8 cellular contexts compared by ENCODE assay signal in the genomic region with DNA sequence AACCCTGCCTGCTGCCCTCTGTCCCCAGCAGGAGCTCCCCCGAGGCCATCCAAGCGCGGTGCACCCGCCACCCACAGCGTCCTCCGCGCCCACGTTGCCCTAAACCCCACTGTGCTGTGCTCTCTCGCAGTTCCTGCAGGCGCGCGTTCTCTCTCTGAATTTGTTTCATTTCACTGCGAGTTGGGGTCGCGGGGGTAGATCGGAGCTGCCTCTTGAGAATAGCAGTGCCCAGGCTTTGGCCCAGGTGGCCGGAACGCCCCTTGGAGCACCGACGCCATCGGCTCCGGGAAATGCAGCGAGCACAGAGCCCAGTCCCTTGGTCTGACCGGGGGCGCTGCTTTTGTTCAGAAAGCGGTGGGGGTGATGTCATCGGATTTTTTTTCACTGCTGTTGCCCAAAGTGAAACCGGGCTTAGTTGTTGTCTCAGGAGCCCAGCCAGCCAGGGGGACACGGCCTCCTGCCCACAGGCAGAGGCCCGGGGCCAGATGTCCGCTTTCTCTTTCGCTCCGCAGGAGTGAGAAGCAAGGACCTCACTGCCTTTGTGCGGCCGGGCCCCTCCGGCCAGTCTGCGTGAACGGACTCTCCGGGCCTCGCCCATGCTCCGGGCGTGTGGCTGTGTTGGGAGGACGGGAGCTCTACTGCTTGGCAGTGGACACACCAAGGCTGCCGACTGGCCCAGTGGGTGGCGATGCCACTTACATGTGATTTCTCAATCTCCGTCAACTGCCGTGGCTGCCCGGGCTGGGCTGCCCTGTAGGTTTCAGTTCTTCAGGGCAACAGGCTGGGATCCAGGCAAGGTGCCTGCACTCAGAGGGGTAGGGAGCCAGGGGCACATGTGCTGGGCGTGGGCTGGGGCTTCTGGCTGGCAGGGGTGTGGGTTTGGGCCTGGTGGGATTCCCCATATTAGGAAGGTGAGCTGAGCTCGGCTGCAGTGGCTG. TPM values are rescaled to one million over a fixed set of nuclear protein-coding genes. Genes with fewer than 3 reads are reported as not detected.
DNase-seq lines count a peak whose midpoint lies in the region; ATAC-seq, FAIRE-seq and TF ChIP-seq lines count a peak whose summit lies in the region.

No MANE protein-coding gene starts in this region.

- H3K9me3 ChIP-seq in HUES48 (ENCODE audit: control insufficient read depth, insufficient read depth, low read length) (no peaks in the 10 kb centered on the region), HepG2 (ENCODE audit: low read length) (no peaks in the 10 kb centered on the region)

- peaks cover 44% of the 10 kb centered on the region; the same call in 1 of the 2 replicates for H4K20me1 ChIP-seq in HepG2 (ENCODE audit: insufficient read depth, low read length)

- H3K4me3 ChIP-seq in HUES48 (ENCODE audit: low read depth, low read length) (no peak overlapping the region), HepG2 (replicated peaks in 1 of 3; ENCODE audit: insufficient read depth in 1 of 3, low read depth in 2 of 3, low read length in 3 of 3) (peak overlapping the region; percentile 65 to 74 (median 71))

- peaks cover 74% of the 10 kb centered on the region for H3K79me2 ChIP-seq in HepG2 (ENCODE audit: insufficient read depth, low read length)

- no peak for TF ChIP-seq RAD21 in HepG2 (CRISPR knock-in tag; IDR thresholded peaks at IDR 0.05)

- H3K4me1 ChIP-seq in HUES48 (ENCODE audit: control insufficient read depth, insufficient read depth, low read length) (peaks cover 8% of the 10 kb centered on the region), HepG2 (ENCODE audit: insufficient read depth, low read length) (peaks cover 28% of the 10 kb centered on the region)

- no peak overlapping the region for H2AFZ ChIP-seq in HepG2 (ENCODE audit: low read length)

- peak in 1 of 2 experiments; percentile 61; a peak in 1 of 4 replicates for TF ChIP-seq POLR2A in HepG2 (IDR thresholded peaks at IDR 0.05; ENCODE audit: insufficient read depth in 1 of 2, low read depth in 2 of 2, low read length in 2 of 2)

- H3K27ac Mint-ChIP-seq in activated CD4-positive, alpha-beta T cell treated with anti-CD3 and anti-CD28 coated beads for 36 hours, result peak overlapping the region; percentile 90
- H3K27ac Mint-ChIP-seq in dendritic cell treated with granulocyte-macrophage colony-stimulating factor and Interleukin-4, amounts not matched to agents 40 ng/mL and 50 ng/mL, for 4 days, result peak overlapping the region; percentile 94

- in situ Hi-C loops in HepG2 (cut with HindIII; ENCODE audit: extremely low pct_ligation_motif_present, low pct_unique_long_range_greater_than_20kb), result no loop called here

- H3K36me3 ChIP-seq in HUES48 (ENCODE audit: control insufficient read depth, insufficient read depth, low read length) (no peaks in the 10 kb centered on the region), HepG2 (replicated peaks in 1 of 2; ENCODE audit: control insufficient read depth in 1 of 2, insufficient read depth in 2 of 2, low read length in 2 of 2) (peaks cover 8 to 29% of the 10 kb centered on the region in 2 experiments; a peak in 4 of 5 replicates)

- H3K27me3 Mint-ChIP-seq in activated CD4-positive, alpha-beta T cell treated with anti-CD3 and anti-CD28 coated beads for 36 hours, result no peaks in the 10 kb centered on the region
- no peaks in the 10 kb centered on the region for H3K27me3 Mint-ChIP-seq in dendritic cell treated with granulocyte-macrophage colony-stimulating factor and Interleukin-4, amounts not matched to agents 40 ng/mL and 50 ng/mL, for 4 days

- peak overlapping the region; percentile 35 for H3K27ac ChIP-seq in HUES48 (ENCODE audit: low read depth, low read length)
- H3K27ac ChIP-seq in HepG2 (ENCODE audit: extremely low read length, insufficient read depth, low read length), result peak overlapping the region; percentile 75

- DNase-seq in CD1c-positive myeloid dendritic cell (ENCODE audit: extremely low spot score), result peak; percentile 92
- peak; percentile 76 for DNase-seq in activated CD4-positive, alpha-beta T cell treated with anti-CD3 and anti-CD28 coated beads for 36 hours
- DNase-seq in HepG2 (ENCODE audit: low spot score), result peak; percentile 74
- DNase-seq in stimulated activated CD4-positive, alpha-beta T cell treated with anti-CD3 and anti-CD28 coated beads, TNF-alpha, amount 100 ng/mL, for 48 hours (ENCODE audit: low read depth in 3 of 3), result peak in 2 of 3 donors; percentile 44 to 47
- no peak for DNase-seq in GF-D8 (lab: John Stamatoyannopoulos, UW)

- peaks cover 14% of the 10 kb centered on the region for H3K36me3 Mint-ChIP-seq in activated CD4-positive, alpha-beta T cell treated with anti-CD3 and anti-CD28 coated beads for 36 hours (ENCODE audit: low read depth)
- peaks cover 58% of the 10 kb centered on the region for H3K36me3 Mint-ChIP-seq in dendritic cell treated with granulocyte-macrophage colony-stimulating factor and Interleukin-4, amounts not matched to agents 40 ng/mL and 50 ng/mL, for 4 days (ENCODE audit: low read depth)

- BruUV-seq in HepG2 (replicated peaks; lab: Mats Ljungman, UMichigan), result TSS peak; percentile 41

- peak; percentile 31; the same call in 1 of the 2 replicates for TF ChIP-seq CTCF in HepG2 (CRISPR knock-in tag; IDR thresholded peaks at IDR 0.05)

- CTCF ChIA-PET in activated CD4-positive, alpha-beta T cell treated with anti-CD3 and anti-CD28 coated beads for 36 hours (lab: Charles Lee), result interaction anchor here (0.6 to 1.4 kb wide), 7 partner anchors 19 to 35 kb away, joined by 3 to 5 read pairs (median 3); no protein-coding TSS in a partner anchor
- CTCF ChIA-PET in HepG2 (lab: Yijun Ruan, JAX; ENCODE audit: low intra/inter-chr PET ratio, low total read pairs), result no interaction called here

- peak; percentile 50 for FAIRE-seq in HepG2 (lab: Jason Lieb, UNC)

- peak overlapping the region; percentile 72 for H3K4me3 Mint-ChIP-seq in activated CD4-positive, alpha-beta T cell treated with anti-CD3 and anti-CD28 coated beads for 36 hours
- H3K4me3 Mint-ChIP-seq in dendritic cell treated with granulocyte-macrophage colony-stimulating factor and Interleukin-4, amounts not matched to agents 40 ng/mL and 50 ng/mL, for 4 days, result peak overlapping the region; percentile 79

- no peaks in the 10 kb centered on the region for H3K9me3 Mint-ChIP-seq in activated CD4-positive, alpha-beta T cell treated with anti-CD3 and anti-CD28 coated beads for 36 hours (ENCODE audit: low read depth)
- no peaks in the 10 kb centered on the region for H3K9me3 Mint-ChIP-seq in dendritic cell treated with granulocyte-macrophage colony-stimulating factor and Interleukin-4, amounts not matched to agents 40 ng/mL and 50 ng/mL, for 4 days

- POLR2A ChIA-PET in activated CD4-positive, alpha-beta T cell treated with anti-CD3 and anti-CD28 coated beads for 36 hours (lab: Charles Lee), result interaction anchor here (0.7 kb wide), 1 partner anchor 973 kb away, joined by 3 read pairs; no protein-coding TSS in a partner anchor
- POLR2A ChIA-PET in HepG2 (lab: Yijun Ruan, JAX), result interaction anchor here (0.8 to 2.5 kb wide), 9 partner anchors 8 to 84 kb away, joined by 3 to 11 read pairs (median 5); partner anchors contain the start of gene AP5Z1

- H3K9ac ChIP-seq in HUES48 (ENCODE audit: low read depth, low read length) (no peak overlapping the region), HepG2 (ENCODE audit: insufficient read depth, low read depth, low read length) (peak overlapping the region; percentile 73)

- TF ChIP-seq EP300 in HepG2 (IDR thresholded peaks at IDR 0.05; ENCODE audit: low read depth in 2 of 2, low read length in 2 of 2) (no peak), HepG2 (CRISPR knock-in tag; IDR thresholded peaks at IDR 0.05; ENCODE audit: borderline replicate concordance) (no peak)

- 35% methylated on average over 4 of the region's 50 CpGs for WGBS in HepG2 (ENCODE audit: low lambda C conversion rate)

- H3K27me3 ChIP-seq in HUES48 (ENCODE audit: control insufficient read depth, insufficient read depth, low read length) (no peaks in the 10 kb centered on the region), HepG2 (ENCODE audit: control insufficient read depth in 1 of 2, insufficient read depth in 2 of 2, low read length in 2 of 2) (no peaks in the 10 kb centered on the region)

- peak overlapping the region; percentile 95 for H3K4me2 ChIP-seq in HepG2 (ENCODE audit: low read depth, low read length)

- peak; percentile 48 for ATAC-seq in GM19468 (IDR thresholded peaks at IDR 0.05; ENCODE audit: extremely low read depth, unreplicated experiment)
- ATAC-seq in activated CD4-positive, alpha-beta T cell treated with anti-CD3 and anti-CD28 coated beads for 36 hours, result peak; percentile 84
- ATAC-seq in HepG2, result peak; percentile 84

- peaks cover 41% of the 10 kb centered on the region for H3K4me1 Mint-ChIP-seq in activated CD4-positive, alpha-beta T cell treated with anti-CD3 and anti-CD28 coated beads for 36 hours
- H3K4me1 Mint-ChIP-seq in dendritic cell treated with granulocyte-macrophage colony-stimulating factor and Interleukin-4, amounts not matched to agents 40 ng/mL and 50 ng/mL, for 4 days (ENCODE audit: low read depth), result peaks cover 74% of the 10 kb centered on the region

- intact Hi-C loops in activated CD4-positive, alpha-beta T cell treated with anti-CD3 and anti-CD28 coated beads for 36 hours (cut with DNase I, micrococcal nuclease), result loop anchor here in 1 of 2 experiments (2.0 kb wide), 1 partner anchor 50 kb away; the partner anchor contains the start of gene AP5Z1
- intact Hi-C loops in dendritic cell treated with granulocyte-macrophage colony-stimulating factor and Interleukin-4, amounts not matched to agents 40 ng/mL and 50 ng/mL, for 4 days (cut with micrococcal nuclease), result loop anchor here (5.0 kb wide), 1 partner anchor 43 kb away; the partner anchor contains the start of gene FOXK1
- intact Hi-C loops in HepG2 (cut with micrococcal nuclease; ENCODE audit: unreplicated experiment), result no loop called here

RNA-seq across cellular contexts. Expression of gene FOXK1, which starts 43.2 kb away (rescaled TPM):
- 10 to 100 TPM; 30.0 to 33.9 TPM for total RNA-seq in activated CD4-positive, alpha-beta T cell treated with anti-CD3 and anti-CD28 coated beads for 36 hours
- total RNA-seq in HepG2 (2016; rRNA removed; fragmentation: Illumina TruSeq; extraction: Trizol), result 8.8 and 9.7 TPM in 2 replicates
- total RNA-seq in HepG2 (2016; cell fraction: cytosol; rRNA removed; fragmentation: Illumina TruSeq; extraction: Trizol; ENCODE audit: low read depth), result 20.0 and 23.4 TPM in 2 replicates
- total RNA-seq in HepG2 (2016; cell fraction: insoluble cytoplasmic fraction; rRNA removed; fragmentation: Illumina TruSeq; extraction: Trizol), result 7.9 and 8.8 TPM in 2 replicates
- 8.0 and 8.3 TPM in 2 replicates for total RNA-seq in HepG2 (2016; cell fraction: membrane; rRNA removed; fragmentation: Illumina TruSeq; extraction: Trizol)
- 9.2 and 12.0 TPM in 2 replicates for total RNA-seq in HepG2 (2016; cell fraction: nucleus; rRNA removed; fragmentation: Illumina TruSeq; extraction: Trizol)
- 4.6 and 4.7 TPM in 2 replicates for polyA plus RNA-seq in HepG2 (2011; rRNA removed)
- polyA plus RNA-seq in HepG2 (2011; cell fraction: cytosol; rRNA removed), result 1.7 and 2.8 TPM in 2 replicates
- 17.7 and 24.7 TPM in 2 replicates for polyA plus RNA-seq in HepG2 (2011; cell fraction: nucleus; rRNA removed)
- polyA plus RNA-seq in HepG2 (2012), result 4.4 and 4.8 TPM in 2 replicates
- polyA plus RNA-seq in HepG2 (2016; cell fraction: cytosol; fragmentation: Illumina TruSeq; extraction: Trizol; ENCODE audit: low read depth), result 0.55 and 0.96 TPM in 2 replicates
- 3.9 and 5.8 TPM in 2 replicates for polyA plus RNA-seq in HepG2 (2016; cell fraction: insoluble cytoplasmic fraction; fragmentation: Illumina TruSeq; extraction: Trizol; ENCODE audit: low read depth)
- polyA plus RNA-seq in HepG2 (2016; cell fraction: membrane; fragmentation: Illumina TruSeq; extraction: Trizol; ENCODE audit: low read depth), result 0.41 and 0.84 TPM in 2 replicates
- polyA plus RNA-seq in HepG2 (2016; cell fraction: nucleus; fragmentation: Illumina TruSeq; extraction: Trizol; ENCODE audit: insufficient read depth, low read depth), result 15.3 and 17.1 TPM in 2 replicates
- 16.6 and 23.1 TPM in 2 replicates for polyA minus RNA-seq in HepG2 (2011; rRNA and poly(A)+ RNA removed; ENCODE audit: low replicate concordance)
- 12.9 and 14.4 TPM in 2 replicates for polyA minus RNA-seq in HepG2 (2011; cell fraction: cytosol; rRNA and poly(A)+ RNA removed)
- 16.2 and 17.8 TPM in 2 replicates for polyA minus RNA-seq in HepG2 (2011; cell fraction: nucleus; rRNA and poly(A)+ RNA removed)

RNA-seq across cellular contexts. Expression of gene AP5Z1, which starts 50.1 kb away (rescaled TPM):
- total RNA-seq in activated CD4-positive, alpha-beta T cell treated with anti-CD3 and anti-CD28 coated beads for 36 hours, result 10 to 100 TPM; 21.0 to 26.4 TPM
- total RNA-seq in HepG2 (2016; rRNA removed; fragmentation: Illumina TruSeq; extraction: Trizol), result 7.4 and 15.1 TPM in 2 replicates
- 3.5 and 6.4 TPM in 2 replicates for total RNA-seq in HepG2 (2016; cell fraction: cytosol; rRNA removed; fragmentation: Illumina TruSeq; extraction: Trizol; ENCODE audit: low read depth)
- 7.5 and 15.3 TPM in 2 replicates for total RNA-seq in HepG2 (2016; cell fraction: insoluble cytoplasmic fraction; rRNA removed; fragmentation: Illumina TruSeq; extraction: Trizol)
- 4.1 and 5.0 TPM in 2 replicates for total RNA-seq in HepG2 (2016; cell fraction: membrane; rRNA removed; fragmentation: Illumina TruSeq; extraction: Trizol)
- 18.0 and 18.9 TPM in 2 replicates for total RNA-seq in HepG2 (2016; cell fraction: nucleus; rRNA removed; fragmentation: Illumina TruSeq; extraction: Trizol)
- 9.3 and 16.0 TPM in 2 replicates for polyA plus RNA-seq in HepG2 (2011; rRNA removed)
- polyA plus RNA-seq in HepG2 (2011; cell fraction: cytosol; rRNA removed), result 3.8 and 7.7 TPM in 2 replicates
- 83.4 and 101 TPM in 2 replicates for polyA plus RNA-seq in HepG2 (2011; cell fraction: nucleus; rRNA removed)
- polyA plus RNA-seq in HepG2 (2012), result 5.9 and 7.4 TPM in 2 replicates
- 1.8 and 2.1 TPM in 2 replicates for polyA plus RNA-seq in HepG2 (2016; cell fraction: cytosol; fragmentation: Illumina TruSeq; extraction: Trizol; ENCODE audit: low read depth)
- 7.7 and 9.3 TPM in 2 replicates for polyA plus RNA-seq in HepG2 (2016; cell fraction: insoluble cytoplasmic fraction; fragmentation: Illumina TruSeq; extraction: Trizol; ENCODE audit: low read depth)
- 3.1 and 4.0 TPM in 2 replicates for polyA plus RNA-seq in HepG2 (2016; cell fraction: membrane; fragmentation: Illumina TruSeq; extraction: Trizol; ENCODE audit: low read depth)
- 42.6 and 43.4 TPM in 2 replicates for polyA plus RNA-seq in HepG2 (2016; cell fraction: nucleus; fragmentation: Illumina TruSeq; extraction: Trizol; ENCODE audit: insufficient read depth, low read depth)
- polyA minus RNA-seq in HepG2 (2011; rRNA and poly(A)+ RNA removed; ENCODE audit: low replicate concordance), result 14.8 and 17.9 TPM in 2 replicates
- polyA minus RNA-seq in HepG2 (2011; cell fraction: cytosol; rRNA and poly(A)+ RNA removed), result 6.2 and 7.0 TPM in 2 replicates
- 28.0 and 28.3 TPM in 2 replicates for polyA minus RNA-seq in HepG2 (2011; cell fraction: nucleus; rRNA and poly(A)+ RNA removed)
